ENCODE assay signal across 1 cellular context in genomic region chr14:100178691-100179090, GRCh38.
TF ChIP-seq lines count a peak whose summit lies in the region.

No MANE protein-coding gene starts in this region.

TF ChIP-seq in H1, 55 proteins besides CTCF, POLR2A, EP300 and RAD21:
- TF ChIP-seq EGR1 (IDR thresholded peaks at IDR 0.05; ENCODE audit: borderline replicate concordance, low read depth, low read length) (no peak), GTF2F1 (IDR thresholded peaks at IDR 0.05; ENCODE audit: borderline replicate concordance, low read depth, low read length) (no peak), CTBP2 (IDR thresholded peaks at IDR 0.05; ENCODE audit: borderline replicate concordance, insufficient read depth, insufficient read length, low read length) (no peak), CEBPB (IDR thresholded peaks at IDR 0.05; ENCODE audit: low read depth, low read length) (no peak), TAF1 (IDR thresholded peaks at IDR 0.05; ENCODE audit: low read depth, low read length) (no peak), CBX5 (IDR thresholded peaks at IDR 0.05; ENCODE audit: low read depth, low read length) (no peak), CHD1 (IDR thresholded peaks at IDR 0.05; ENCODE audit: low read depth, low read length) (no peak), POLR2AphosphoS5 (IDR thresholded peaks at IDR 0.05; ENCODE audit: low read depth, low read length) (no peak), HDAC2 (IDR thresholded peaks at IDR 0.05; ENCODE audit: borderline replicate concordance in 1 of 2, low read depth in 2 of 2, low read length in 2 of 2) (no peak), SP1 (IDR thresholded peaks at IDR 0.05; ENCODE audit: low read depth, low read length) (no peak), RNF2 (IDR thresholded peaks at IDR 0.05; ENCODE audit: borderline replicate concordance, low read depth, low read length, missing control alignments, poor library complexity, severe bottlenecking) (no peak), KDM1A (IDR thresholded peaks at IDR 0.05; ENCODE audit: borderline replicate concordance, low read length) (no peak), SUZ12 (IDR thresholded peaks at IDR 0.05; ENCODE audit: low read length) (no peak), USF2 (IDR thresholded peaks at IDR 0.05; ENCODE audit: low read length) (no peak), NRF1 (IDR thresholded peaks at IDR 0.05; ENCODE audit: low read depth, low read length) (no peak), SIX5 (IDR thresholded peaks at IDR 0.05; ENCODE audit: low read depth, low read length) (no peak)
- TF ChIP-seq, protein P1, sequence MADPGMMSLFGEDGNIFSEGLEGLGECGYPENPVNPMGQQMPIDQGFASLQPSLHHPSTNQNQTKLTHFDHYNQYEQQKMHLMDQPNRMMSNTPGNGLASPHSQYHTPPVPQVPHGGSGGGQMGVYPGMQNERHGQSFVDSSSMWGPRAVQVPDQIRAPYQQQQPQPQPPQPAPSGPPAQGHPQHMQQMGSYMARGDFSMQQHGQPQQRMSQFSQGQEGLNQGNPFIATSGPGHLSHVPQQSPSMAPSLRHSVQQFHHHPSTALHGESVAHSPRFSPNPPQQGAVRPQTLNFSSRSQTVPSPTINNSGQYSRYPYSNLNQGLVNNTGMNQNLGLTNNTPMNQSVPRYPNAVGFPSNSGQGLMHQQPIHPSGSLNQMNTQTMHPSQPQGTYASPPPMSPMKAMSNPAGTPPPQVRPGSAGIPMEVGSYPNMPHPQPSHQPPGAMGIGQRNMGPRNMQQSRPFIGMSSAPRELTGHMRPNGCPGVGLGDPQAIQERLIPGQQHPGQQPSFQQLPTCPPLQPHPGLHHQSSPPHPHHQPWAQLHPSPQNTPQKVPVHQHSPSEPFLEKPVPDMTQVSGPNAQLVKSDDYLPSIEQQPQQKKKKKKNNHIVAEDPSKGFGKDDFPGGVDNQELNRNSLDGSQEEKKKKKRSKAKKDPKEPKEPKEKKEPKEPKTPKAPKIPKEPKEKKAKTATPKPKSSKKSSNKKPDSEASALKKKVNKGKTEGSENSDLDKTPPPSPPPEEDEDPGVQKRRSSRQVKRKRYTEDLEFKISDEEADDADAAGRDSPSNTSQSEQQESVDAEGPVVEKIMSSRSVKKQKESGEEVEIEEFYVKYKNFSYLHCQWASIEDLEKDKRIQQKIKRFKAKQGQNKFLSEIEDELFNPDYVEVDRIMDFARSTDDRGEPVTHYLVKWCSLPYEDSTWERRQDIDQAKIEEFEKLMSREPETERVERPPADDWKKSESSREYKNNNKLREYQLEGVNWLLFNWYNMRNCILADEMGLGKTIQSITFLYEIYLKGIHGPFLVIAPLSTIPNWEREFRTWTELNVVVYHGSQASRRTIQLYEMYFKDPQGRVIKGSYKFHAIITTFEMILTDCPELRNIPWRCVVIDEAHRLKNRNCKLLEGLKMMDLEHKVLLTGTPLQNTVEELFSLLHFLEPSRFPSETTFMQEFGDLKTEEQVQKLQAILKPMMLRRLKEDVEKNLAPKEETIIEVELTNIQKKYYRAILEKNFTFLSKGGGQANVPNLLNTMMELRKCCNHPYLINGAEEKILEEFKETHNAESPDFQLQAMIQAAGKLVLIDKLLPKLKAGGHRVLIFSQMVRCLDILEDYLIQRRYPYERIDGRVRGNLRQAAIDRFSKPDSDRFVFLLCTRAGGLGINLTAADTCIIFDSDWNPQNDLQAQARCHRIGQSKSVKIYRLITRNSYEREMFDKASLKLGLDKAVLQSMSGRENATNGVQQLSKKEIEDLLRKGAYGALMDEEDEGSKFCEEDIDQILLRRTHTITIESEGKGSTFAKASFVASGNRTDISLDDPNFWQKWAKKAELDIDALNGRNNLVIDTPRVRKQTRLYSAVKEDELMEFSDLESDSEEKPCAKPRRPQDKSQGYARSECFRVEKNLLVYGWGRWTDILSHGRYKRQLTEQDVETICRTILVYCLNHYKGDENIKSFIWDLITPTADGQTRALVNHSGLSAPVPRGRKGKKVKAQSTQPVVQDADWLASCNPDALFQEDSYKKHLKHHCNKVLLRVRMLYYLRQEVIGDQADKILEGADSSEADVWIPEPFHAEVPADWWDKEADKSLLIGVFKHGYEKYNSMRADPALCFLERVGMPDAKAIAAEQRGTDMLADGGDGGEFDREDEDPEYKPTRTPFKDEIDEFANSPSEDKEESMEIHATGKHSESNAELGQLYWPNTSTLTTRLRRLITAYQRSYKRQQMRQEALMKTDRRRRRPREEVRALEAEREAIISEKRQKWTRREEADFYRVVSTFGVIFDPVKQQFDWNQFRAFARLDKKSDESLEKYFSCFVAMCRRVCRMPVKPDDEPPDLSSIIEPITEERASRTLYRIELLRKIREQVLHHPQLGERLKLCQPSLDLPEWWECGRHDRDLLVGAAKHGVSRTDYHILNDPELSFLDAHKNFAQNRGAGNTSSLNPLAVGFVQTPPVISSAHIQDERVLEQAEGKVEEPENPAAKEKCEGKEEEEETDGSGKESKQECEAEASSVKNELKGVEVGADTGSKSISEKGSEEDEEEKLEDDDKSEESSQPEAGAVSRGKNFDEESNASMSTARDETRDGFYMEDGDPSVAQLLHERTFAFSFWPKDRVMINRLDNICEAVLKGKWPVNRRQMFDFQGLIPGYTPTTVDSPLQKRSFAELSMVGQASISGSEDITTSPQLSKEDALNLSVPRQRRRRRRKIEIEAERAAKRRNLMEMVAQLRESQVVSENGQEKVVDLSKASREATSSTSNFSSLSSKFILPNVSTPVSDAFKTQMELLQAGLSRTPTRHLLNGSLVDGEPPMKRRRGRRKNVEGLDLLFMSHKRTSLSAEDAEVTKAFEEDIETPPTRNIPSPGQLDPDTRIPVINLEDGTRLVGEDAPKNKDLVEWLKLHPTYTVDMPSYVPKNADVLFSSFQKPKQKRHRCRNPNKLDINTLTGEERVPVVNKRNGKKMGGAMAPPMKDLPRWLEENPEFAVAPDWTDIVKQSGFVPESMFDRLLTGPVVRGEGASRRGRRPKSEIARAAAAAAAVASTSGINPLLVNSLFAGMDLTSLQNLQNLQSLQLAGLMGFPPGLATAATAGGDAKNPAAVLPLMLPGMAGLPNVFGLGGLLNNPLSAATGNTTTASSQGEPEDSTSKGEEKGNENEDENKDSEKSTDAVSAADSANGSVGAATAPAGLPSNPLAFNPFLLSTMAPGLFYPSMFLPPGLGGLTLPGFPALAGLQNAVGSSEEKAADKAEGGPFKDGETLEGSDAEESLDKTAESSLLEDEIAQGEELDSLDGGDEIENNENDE (IDR thresholded peaks at IDR 0.05; ENCODE audit: insufficient replicate concordance, low read length) = no peak
